14 cellular contexts compared by ENCODE assay signal in genomic region chr13:109918179-109918651, GRCh38.
A peak's percentile ranks its signal among the peaks of the same experiment; 100 is the strongest.
DNase-seq lines count a peak whose midpoint lies in the region; ATAC-seq and TF ChIP-seq lines count a peak whose summit lies in the region.
"Had no signal": no experiment of that assay in that cellular context is flagged by ENCODE, and none has a peak within 500 bp of the region (broad histone marks: within the 10 kb centered on the region; RNA-seq: fewer than 3 reads in every experiment).

No MANE protein-coding gene starts in this region.

- DNase-seq in Ammon's horn (ENCODE audit: low spot score) (peak; percentile 37), HT1080 (ENCODE audit: low read depth) (peak; percentile 75), choroid plexus epithelial cell (ENCODE audit: low read depth) (peak; percentile 9), osteoblast (ENCODE audit: insufficient read length, low spot score, missing footprints) (no peak), DMS 273 (lab: John Stamatoyannopoulos, UW; ENCODE audit: unreplicated experiment) (no peak), AG08396 (ENCODE audit: low spot score) (no peak), GOT3 (lab: John Stamatoyannopoulos, UW) (no peak)
- DNase-seq: activated CD4-positive, alpha-beta T cell treated with anti-CD3 and anti-CD28 coated beads for 4 hours; NCI-H146; PC-9; stimulated activated CD4-positive, alpha-beta T cell treated with anti-CD3 and anti-CD28 coated beads, Interleukin-12 subunit alpha, Interleukin-12 subunit beta, amount 100 ng/mL, for 4 hours; T-cell had no signal

- H3K4me3 ChIP-seq in choroid plexus epithelial cell (ENCODE audit: low read depth, low read length): no peak overlapping the region
- no peak overlapping the region for H3K4me3 ChIP-seq in osteoblast (ENCODE audit: insufficient read depth, low read length)
- H3K4me3 ChIP-seq: dorsolateral prefrontal cortex, PC-9 had no signal

- ATAC-seq in HG02981 (IDR thresholded peaks at IDR 0.05; ENCODE audit: unreplicated experiment): no peak
- ATAC-seq: T-cell had no signal

- H3K27ac ChIP-seq in osteoblast (ENCODE audit: low read depth, low read length): no peak overlapping the region
- H3K27ac ChIP-seq: dorsolateral prefrontal cortex, PC-9 had no signal

- no peaks in the 10 kb centered on the region for H3K9me3 ChIP-seq in osteoblast (ENCODE audit: low read depth, low read length)

- H3K4me1 ChIP-seq in osteoblast (ENCODE audit: insufficient read depth, low read length): peaks cover 12% of the 10 kb centered on the region

- no peaks in the 10 kb centered on the region for H3K79me2 ChIP-seq in osteoblast (ENCODE audit: insufficient read depth, low read length)

- no peaks in the 10 kb centered on the region for H4K20me1 ChIP-seq in osteoblast (ENCODE audit: insufficient read depth, low read length)

- H3K4me2 ChIP-seq in osteoblast (ENCODE audit: insufficient read depth, low read length): no peak overlapping the region
- H3K4me2 ChIP-seq: PC-9 had no signal

- H2AFZ ChIP-seq in osteoblast (ENCODE audit: low read length): peak overlapping the region; percentile 44
- H2AFZ ChIP-seq: PC-9 had no signal

- H3K27me3 ChIP-seq in osteoblast (ENCODE audit: insufficient read depth, low read length): no peaks in the 10 kb centered on the region
- H3K27me3 ChIP-seq: dorsolateral prefrontal cortex had no signal

- TF ChIP-seq CTCF in choroid plexus epithelial cell (conservative IDR thresholded peaks at IDR 0.05; ENCODE audit: low read depth, low read length) (no peak), osteoblast (IDR thresholded peaks at IDR 0.05; ENCODE audit: extremely low read depth, low read depth, low read length) (no peak)

- no peaks in the 10 kb centered on the region for H3K36me3 ChIP-seq in osteoblast (ENCODE audit: insufficient read depth, low read length)

Comparison
In these comparisons a context has a peak if more than half of its experiments do, and no peak if none do; other contexts are left out.
1. DNase-seq: peak in Ammon's horn (single experiment), HT1080 (single experiment) and choroid plexus epithelial cell (single experiment); none in osteoblast (single experiment), DMS 273 (single experiment), AG08396 (single experiment) and GOT3 (single experiment).